Comparison of ENCODE assay signal across 11 cellular contexts in the genomic region with DNA sequence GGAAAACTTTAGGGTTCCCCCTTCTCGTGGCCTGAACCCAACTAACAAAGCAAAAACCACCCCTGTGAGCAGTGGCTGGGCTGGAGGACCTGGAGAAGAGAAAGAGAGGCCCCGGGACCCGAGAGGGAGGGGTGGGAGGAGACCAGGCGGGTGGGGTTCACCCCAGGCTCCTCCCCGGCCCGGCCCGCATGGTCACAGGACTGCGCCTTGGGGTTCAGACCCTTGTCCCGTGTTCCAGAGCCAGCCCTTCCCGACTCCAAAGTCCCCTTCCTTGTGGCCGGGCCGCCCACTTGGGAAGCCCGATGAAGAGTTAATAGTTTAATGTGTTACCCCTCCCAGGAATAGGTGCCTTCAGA. TPM values are rescaled to one million over a fixed set of nuclear protein-coding genes. Genes with fewer than 3 reads are reported as not detected.
A peak's percentile ranks its signal among the peaks of the same experiment; 100 is the strongest.
DNase-seq lines count a peak whose midpoint lies in the region; ATAC-seq, FAIRE-seq and TF ChIP-seq lines count a peak whose summit lies in the region.
"Had no signal": no experiment of that assay in that cellular context is flagged by ENCODE, and none has a peak within 500 bp of the region (broad histone marks: within the 10 kb centered on the region; RNA-seq: fewer than 3 reads in every experiment).

No MANE protein-coding gene starts in this region.

- 0% methylated on average over 2 of the region's 13 CpGs for WGBS in mammary epithelial cell (ENCODE audit: low coverage, missing lambda C conversion rate)
- 18% methylated on average over 4 of the region's 13 CpGs for WGBS in right lobe of liver (ENCODE audit: insufficient coverage, low coverage, low lambda C conversion rate, missing lambda C conversion rate)
- 7 to 8% methylated on average over 12 to 13 of the region's 13 CpGs for WGBS in thyroid gland, 2 donors

- H3K4me1 ChIP-seq in mammary epithelial cell (ENCODE audit: insufficient read depth, low read length): peaks cover 5% of the 10 kb centered on the region
- H3K4me1 ChIP-seq in right lobe of liver: peaks cover 0 to 16% (median 0%) of the 10 kb centered on the region in 4 donors
- peaks cover 4 to 10% of the 10 kb centered on the region in 2 donors for H3K4me1 ChIP-seq in thyroid gland

- no peaks in the 10 kb centered on the region for H3K27me3 ChIP-seq in mammary epithelial cell (ENCODE audit: insufficient read depth, low read length)
- H3K27me3 ChIP-seq in right lobe of liver: no peaks in the 10 kb centered on the region
- H3K27me3 ChIP-seq in thyroid gland: no peaks in the 10 kb centered on the region

- ATAC-seq in activated T-cell treated with anti-CD3 and anti-CD28 coated beads, Interleukin-2, amount 50 U/mL, for 72 hours (replicated peaks in 1 of 2): peak in 1 of 2 donors; percentile 20
- ATAC-seq in right lobe of liver: peak; percentile 44 to 68 (median 50)
- ATAC-seq: activated CD4-positive, CD25-positive, alpha-beta regulatory T cell treated with anti-CD3 and anti-CD28 coated beads, Interleukin-2, amount 50 U/mL, for 24 hours had no signal

- no peak for FAIRE-seq in HTR-8/SVneo (lab: Jason Lieb, UNC)

- CTCF ChIA-PET in mammary epithelial cell (lab: Charles Lee; ENCODE audit: low non-redundant PET): no interaction called here

- peaks cover 6% of the 10 kb centered on the region for H3K79me2 ChIP-seq in mammary epithelial cell (ENCODE audit: insufficient read depth, low read length)

- peak overlapping the region; percentile 34 to 38 for H3K4me3 Mint-ChIP-seq in activated T-cell treated with anti-CD3 and anti-CD28 coated beads, Interleukin-2, amount 50 U/mL, for 72 hours

- no peaks in the 10 kb centered on the region for H3K36me3 Mint-ChIP-seq in activated T-cell treated with anti-CD3 and anti-CD28 coated beads, Interleukin-2, amount 50 U/mL, for 72 hours (ENCODE audit: insufficient read depth in 2 of 2)

- peak overlapping the region; percentile 92 to 98 (median 98) for H3K4me3 ChIP-seq in mammary epithelial cell (replicated peaks in 1 of 3; ENCODE audit: insufficient read depth in 1 of 3, low read depth in 2 of 3, low read length in 3 of 3)
- H3K4me3 ChIP-seq in right lobe of liver: peak overlapping the region; percentile 65 to 85 (median 74)
- peak overlapping the region in 2 of 3 donors; percentile 25 to 51 for H3K4me3 ChIP-seq in thyroid gland (replicated peaks in 1 of 3)

- H3K27ac ChIP-seq in mammary epithelial cell (ENCODE audit: insufficient read depth, low read depth, low read length): peak overlapping the region; percentile 49
- no peak overlapping the region for H3K27ac ChIP-seq in right lobe of liver
- peak overlapping the region in 1 of 3 donors; percentile 71 for H3K27ac ChIP-seq in thyroid gland

- H3K9me3 Mint-ChIP-seq in activated T-cell treated with anti-CD3 and anti-CD28 coated beads, Interleukin-2, amount 50 U/mL, for 72 hours: no peaks in the 10 kb centered on the region

- H2AFZ ChIP-seq in mammary epithelial cell (ENCODE audit: low read depth, low read length): peak overlapping the region; percentile 100

- H3K9me3 ChIP-seq in mammary epithelial cell (replicated peaks; ENCODE audit: insufficient read depth, low read length): no peaks in the 10 kb centered on the region
- no peaks in the 10 kb centered on the region for H3K9me3 ChIP-seq in right lobe of liver
- H3K9me3 ChIP-seq in thyroid gland: no peaks in the 10 kb centered on the region

- TF ChIP-seq CTCF in mammary epithelial cell (conservative IDR thresholded peaks at IDR 0.05 in 1 of 2, IDR thresholded peaks at IDR 0.05 in 1 of 2; ENCODE audit: extremely low read depth in 1 of 2, insufficient read depth in 1 of 2, low read depth in 1 of 2, low read length in 2 of 2) (no peak), right lobe of liver (IDR thresholded peaks at IDR 0.05) (no peak), thyroid gland (IDR thresholded peaks at IDR 0.05) (no peak)

- intact Hi-C loops in mammary epithelial cell (cut with micrococcal nuclease): loop anchor here (1.0 kb wide), 1 partner anchor 18 kb away; no protein-coding TSS in a partner anchor
- intact Hi-C loops in right lobe of liver (cut with DNase I): no loop called here
- intact Hi-C loops in thyroid gland (cut with DNase I): no loop called here

- peak overlapping the region; percentile 60 for H3K9ac ChIP-seq in mammary epithelial cell (ENCODE audit: insufficient read depth, low read length)

- no peak for TF ChIP-seq POLR2A in right lobe of liver (IDR thresholded peaks at IDR 0.05)
- no peak for TF ChIP-seq POLR2A in thyroid gland (IDR thresholded peaks at IDR 0.05)

- no peaks in the 10 kb centered on the region for H4K20me1 ChIP-seq in mammary epithelial cell (ENCODE audit: insufficient read depth, low read length)

- no peak overlapping the region for H3K27ac Mint-ChIP-seq in activated T-cell treated with anti-CD3 and anti-CD28 coated beads, Interleukin-2, amount 50 U/mL, for 72 hours

- H3K36me3 ChIP-seq in mammary epithelial cell (ENCODE audit: insufficient read depth, low read length): no peaks in the 10 kb centered on the region
- H3K36me3 ChIP-seq in right lobe of liver: no peaks in the 10 kb centered on the region
- H3K36me3 ChIP-seq in thyroid gland: no peaks in the 10 kb centered on the region

- peaks cover 13% of the 10 kb centered on the region for H3K27me3 Mint-ChIP-seq in activated T-cell treated with anti-CD3 and anti-CD28 coated beads, Interleukin-2, amount 50 U/mL, for 72 hours (ENCODE audit: low read depth)

- in situ Hi-C loops in mammary epithelial cell (cut with MboI; ENCODE audit: low sequenced_read_pairs in 2 of 2): no loop called here

- no TSS peak for BruUV-seq in mammary epithelial cell (replicated peaks; lab: Mats Ljungman, UMichigan)

- H3K4me1 Mint-ChIP-seq in activated T-cell treated with anti-CD3 and anti-CD28 coated beads, Interleukin-2, amount 50 U/mL, for 72 hours (ENCODE audit: low read depth): peaks cover 8% of the 10 kb centered on the region

- no peak for DNase-seq in activated T-cell treated with anti-CD3 and anti-CD28 coated beads, Interleukin-2, amount 50 U/mL, for 72 hours
- no peak for DNase-seq in activated T-cell treated with anti-CD3 and anti-CD28 coated beads for 4 hours
- peak; percentile 35 for DNase-seq in mammary epithelial cell
- peak; percentile 42 to 62 (median 51) for DNase-seq in right lobe of liver
- peak; percentile 41 to 55 for DNase-seq in thyroid gland
- DNase-seq in CD1c-positive myeloid dendritic cell (ENCODE audit: extremely low spot score): no peak
- no peak for DNase-seq in HTR-8/SVneo (ENCODE audit: insufficient read length, low spot score)
- DNase-seq in NCI-H1694 treated with DMSO at 0.1 percent for 48 hours (lab: John Stamatoyannopoulos, UW): no peak

- peak overlapping the region; percentile 93 for H3K4me2 ChIP-seq in mammary epithelial cell (ENCODE audit: insufficient read depth, low read depth, low read length)

- dilution Hi-C loops in mammary epithelial cell (cut with HindIII; ENCODE audit: low sequenced_read_pairs): loop anchor here (5.0 kb wide), 1 partner anchor 35 kb away; no protein-coding TSS in a partner anchor

RNA-seq across cellular contexts. Expression of a gene that starts 0.9 kb away (rescaled TPM):
- not detected for total RNA-seq in activated T-cell treated with anti-CD3 and anti-CD28 coated beads, Interleukin-2, amount 50 U/mL, for 72 hours
- total RNA-seq in mammary epithelial cell: 10 to 100 TPM in 1 of 2 donors, 1 to 10 TPM in 1; 7.3 to 13.2 TPM
- polyA plus RNA-seq in mammary epithelial cell: 6.2 TPM
- polyA minus RNA-seq in mammary epithelial cell: 18.9 TPM
- total RNA-seq in right lobe of liver: 1 to 10 TPM; 4.4 to 9.2 (median 5.6) TPM
- 10 to 100 TPM in 2 of 4 donors, 1 to 10 TPM in 2; 7.7 to 11.5 (median 9.9) TPM for total RNA-seq in thyroid gland
- total RNA-seq: M059J had no signal
- polyA plus RNA-seq: BJ had no signal

RNA-seq across cellular contexts. Expression of a gene that starts 49.9 kb away (rescaled TPM):
- not detected for total RNA-seq in activated T-cell treated with anti-CD3 and anti-CD28 coated beads, Interleukin-2, amount 50 U/mL, for 72 hours
- not detected for total RNA-seq in mammary epithelial cell
- polyA plus RNA-seq in mammary epithelial cell: not detected
- not detected for polyA minus RNA-seq in mammary epithelial cell
- total RNA-seq in right lobe of liver: 1,000 to 10,000 TPM in 5 of 6 experiments, 100 to 1,000 TPM in 1; 109 to 3,026 (median 1,168) TPM
- total RNA-seq in thyroid gland: not detected
- total RNA-seq: M059J had no signal
- polyA plus RNA-seq: BJ had no signal

Comparison
In these comparisons a context has a peak if more than half of its experiments do, and no peak if none do; other contexts are left out.
1. DNase-seq: peak in mammary epithelial cell (single experiment), right lobe of liver (3 of 3) and thyroid gland (2 of 2); none in activated T-cell treated with anti-CD3 and anti-CD28 coated beads, Interleukin-2, amount 50 U/mL, for 72 hours (0 of 2), activated T-cell treated with anti-CD3 and anti-CD28 coated beads for 4 hours (single experiment), CD1c-positive myeloid dendritic cell (single experiment), HTR-8/SVneo (single experiment) and NCI-H1694 treated with DMSO at 0.1 percent for 48 hours (single experiment).
2. H3K4me3 ChIP-seq: peak in every context shown above with its lines; median percentile 98 in mammary epithelial cell; 74 in right lobe of liver; 38 in thyroid gland.
3. RNA of a gene that starts 0.9 kb away (total RNA-seq): 7.3 to 13.2 TPM in mammary epithelial cell, 7.7 to 11.5 TPM in thyroid gland and 4.4 to 9.2 TPM in right lobe of liver; not detected in activated T-cell treated with anti-CD3 and anti-CD28 coated beads, Interleukin-2, amount 50 U/mL, for 72 hours; every median in the first group is over 4 times any median in the second.
4. RNA of a gene that starts 49.9 kb away (total RNA-seq): 109 to 3,026 TPM in right lobe of liver; not detected in activated T-cell treated with anti-CD3 and anti-CD28 coated beads, Interleukin-2, amount 50 U/mL, for 72 hours, not detected in mammary epithelial cell and not detected in thyroid gland; every median in the first group is over 100 times any median in the second.